In the genomic region with DNA sequence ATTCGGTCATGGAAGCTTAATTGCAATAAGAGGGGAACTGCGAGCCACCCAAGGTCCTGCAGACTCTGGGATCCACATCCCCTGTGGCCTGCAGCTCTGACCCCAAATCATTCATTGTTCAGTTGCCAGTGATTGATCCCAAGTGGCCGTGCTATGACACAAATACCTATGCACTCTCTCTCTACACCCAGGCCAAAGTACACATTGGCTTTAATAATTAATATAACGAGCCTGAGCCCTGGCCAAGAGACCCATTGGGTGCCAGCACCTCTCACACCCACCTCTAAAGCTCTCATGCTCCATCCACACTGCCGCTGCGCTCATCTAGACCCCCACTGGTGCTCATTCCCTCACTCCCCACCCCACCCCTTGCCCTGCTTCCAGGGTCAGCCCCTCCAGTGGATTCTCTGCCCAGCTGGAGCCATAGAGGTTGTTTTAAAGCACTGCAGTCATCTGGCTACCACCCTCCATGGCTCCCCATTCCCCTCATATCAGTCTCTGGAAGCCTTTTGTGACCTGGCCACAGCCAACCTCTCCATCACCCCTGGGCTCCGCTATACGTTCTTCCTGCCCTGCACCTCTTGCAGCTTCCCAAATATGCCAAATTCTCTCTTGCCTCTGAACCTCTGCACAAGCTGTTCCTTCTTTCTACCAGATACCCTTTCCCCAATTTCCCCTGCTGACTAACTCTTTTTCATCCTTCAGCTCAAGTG, we compare ENCODE assay signal across 1 cellular context.
TF ChIP-seq lines count a peak whose summit lies in the region.

No MANE protein-coding gene starts in this region.

TF ChIP-seq in H1, 55 proteins besides CTCF, POLR2A, EP300 and RAD21:
- no peak for TF ChIP-seq HDAC6 (IDR thresholded peaks at IDR 0.05; ENCODE audit: low read depth, low read length)
- TF ChIP-seq TCF12 (IDR thresholded peaks at IDR 0.05; ENCODE audit: low read depth, low read length) = no peak
- TF ChIP-seq CHD1 (IDR thresholded peaks at IDR 0.05; ENCODE audit: low read depth, low read length) = no peak
- TF ChIP-seq TEAD4 (IDR thresholded peaks at IDR 0.05; ENCODE audit: low read depth, low read length) = no peak
- TF ChIP-seq KDM1A (IDR thresholded peaks at IDR 0.05; ENCODE audit: borderline replicate concordance, low read length) = no peak
- no peak for TF ChIP-seq CREB1 (IDR thresholded peaks at IDR 0.05)
- TF ChIP-seq SP1 (IDR thresholded peaks at IDR 0.05; ENCODE audit: low read depth, low read length) = no peak
